In the genomic region with DNA sequence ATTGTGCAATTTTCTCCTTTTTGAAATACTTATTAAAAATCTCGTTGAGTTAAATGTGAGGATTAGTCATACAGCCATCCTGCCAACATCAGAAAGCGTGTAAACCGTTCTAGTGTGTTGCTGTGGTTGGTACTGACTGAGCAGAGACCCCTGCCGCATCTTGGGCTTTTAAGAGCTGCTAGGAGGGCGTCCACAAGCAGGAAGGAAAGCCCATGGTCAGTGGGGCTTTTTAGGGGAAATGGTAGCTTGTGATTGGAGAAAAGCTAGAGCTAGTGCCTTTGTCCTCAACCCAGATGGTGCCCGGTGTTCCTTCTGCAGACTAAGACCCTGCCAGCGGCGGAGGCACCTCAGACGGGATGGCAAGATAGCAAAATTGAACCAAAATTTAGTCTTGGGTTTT, we compare ENCODE assay signal across 2 cellular contexts.
TF ChIP-seq lines count a peak whose summit lies in the region.

No MANE protein-coding gene starts in this region.

TF ChIP-seq in GM12878, 131 proteins besides CTCF, POLR2A, EP300 and RAD21:
- TF ChIP-seq ETV6 (conservative IDR thresholded peaks at IDR 0.05 in 1 of 2, IDR thresholded peaks at IDR 0.05 in 1 of 2; ENCODE audit: borderline replicate concordance in 1 of 2, low read depth in 1 of 2) = no peak
- no peak for TF ChIP-seq ZBED1 (IDR thresholded peaks at IDR 0.05; ENCODE audit: borderline replicate concordance)
- TF ChIP-seq MTA3 (IDR thresholded peaks at IDR 0.05; ENCODE audit: borderline replicate concordance, low read length) = no peak
- no peak for TF ChIP-seq ZSCAN29 (IDR thresholded peaks at IDR 0.05)
- TF ChIP-seq SMARCA5 (IDR thresholded peaks at IDR 0.05) = no peak
- no peak for TF ChIP-seq ATF7 (IDR thresholded peaks at IDR 0.05; ENCODE audit: low read depth)
- TF ChIP-seq, protein P1, sequence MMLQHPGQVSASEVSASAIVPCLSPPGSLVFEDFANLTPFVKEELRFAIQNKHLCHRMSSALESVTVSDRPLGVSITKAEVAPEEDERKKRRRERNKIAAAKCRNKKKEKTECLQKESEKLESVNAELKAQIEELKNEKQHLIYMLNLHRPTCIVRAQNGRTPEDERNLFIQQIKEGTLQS (IDR thresholded peaks at IDR 0.05; ENCODE audit: borderline replicate concordance, extremely low read depth, low read depth, low read length) = no peak
- no peak for TF ChIP-seq BACH1 (IDR thresholded peaks at IDR 0.05; ENCODE audit: borderline replicate concordance)
- no peak for TF ChIP-seq FOXM1 (IDR thresholded peaks at IDR 0.05; ENCODE audit: low read depth, low read length)
- TF ChIP-seq, protein P2, sequence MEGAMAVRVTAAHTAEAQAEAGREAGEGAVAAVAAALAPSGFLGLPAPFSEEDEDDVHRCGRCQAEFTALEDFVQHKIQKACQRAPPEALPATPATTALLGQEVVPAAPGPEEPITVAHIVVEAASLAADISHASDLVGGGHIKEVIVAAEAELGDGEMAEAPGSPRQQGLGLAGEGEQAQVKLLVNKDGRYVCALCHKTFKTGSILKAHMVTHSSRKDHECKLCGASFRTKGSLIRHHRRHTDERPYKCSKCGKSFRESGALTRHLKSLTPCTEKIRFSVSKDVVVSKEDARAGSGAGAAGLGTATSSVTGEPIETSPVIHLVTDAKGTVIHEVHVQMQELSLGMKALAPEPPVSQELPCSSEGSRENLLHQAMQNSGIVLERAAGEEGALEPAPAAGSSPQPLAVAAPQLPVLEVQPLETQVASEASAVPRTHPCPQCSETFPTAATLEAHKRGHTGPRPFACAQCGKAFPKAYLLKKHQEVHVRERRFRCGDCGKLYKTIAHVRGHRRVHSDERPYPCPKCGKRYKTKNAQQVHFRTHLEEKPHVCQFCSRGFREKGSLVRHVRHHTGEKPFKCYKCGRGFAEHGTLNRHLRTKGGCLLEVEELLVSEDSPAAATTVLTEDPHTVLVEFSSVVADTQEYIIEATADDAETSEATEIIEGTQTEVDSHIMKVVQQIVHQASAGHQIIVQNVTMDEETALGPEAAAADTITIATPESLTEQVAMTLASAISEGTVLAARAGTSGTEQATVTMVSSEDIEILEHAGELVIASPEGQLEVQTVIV (IDR thresholded peaks at IDR 0.05; ENCODE audit: borderline replicate concordance, partially characterized antibody) = no peak
- no peak for TF ChIP-seq KAT2A (conservative IDR thresholded peaks at IDR 0.05; ENCODE audit: control insufficient read depth, low read depth, low read length)

TF ChIP-seq in HepG2, 621 proteins besides CTCF, POLR2A, EP300 and RAD21:
- TF ChIP-seq, protein P3, sequence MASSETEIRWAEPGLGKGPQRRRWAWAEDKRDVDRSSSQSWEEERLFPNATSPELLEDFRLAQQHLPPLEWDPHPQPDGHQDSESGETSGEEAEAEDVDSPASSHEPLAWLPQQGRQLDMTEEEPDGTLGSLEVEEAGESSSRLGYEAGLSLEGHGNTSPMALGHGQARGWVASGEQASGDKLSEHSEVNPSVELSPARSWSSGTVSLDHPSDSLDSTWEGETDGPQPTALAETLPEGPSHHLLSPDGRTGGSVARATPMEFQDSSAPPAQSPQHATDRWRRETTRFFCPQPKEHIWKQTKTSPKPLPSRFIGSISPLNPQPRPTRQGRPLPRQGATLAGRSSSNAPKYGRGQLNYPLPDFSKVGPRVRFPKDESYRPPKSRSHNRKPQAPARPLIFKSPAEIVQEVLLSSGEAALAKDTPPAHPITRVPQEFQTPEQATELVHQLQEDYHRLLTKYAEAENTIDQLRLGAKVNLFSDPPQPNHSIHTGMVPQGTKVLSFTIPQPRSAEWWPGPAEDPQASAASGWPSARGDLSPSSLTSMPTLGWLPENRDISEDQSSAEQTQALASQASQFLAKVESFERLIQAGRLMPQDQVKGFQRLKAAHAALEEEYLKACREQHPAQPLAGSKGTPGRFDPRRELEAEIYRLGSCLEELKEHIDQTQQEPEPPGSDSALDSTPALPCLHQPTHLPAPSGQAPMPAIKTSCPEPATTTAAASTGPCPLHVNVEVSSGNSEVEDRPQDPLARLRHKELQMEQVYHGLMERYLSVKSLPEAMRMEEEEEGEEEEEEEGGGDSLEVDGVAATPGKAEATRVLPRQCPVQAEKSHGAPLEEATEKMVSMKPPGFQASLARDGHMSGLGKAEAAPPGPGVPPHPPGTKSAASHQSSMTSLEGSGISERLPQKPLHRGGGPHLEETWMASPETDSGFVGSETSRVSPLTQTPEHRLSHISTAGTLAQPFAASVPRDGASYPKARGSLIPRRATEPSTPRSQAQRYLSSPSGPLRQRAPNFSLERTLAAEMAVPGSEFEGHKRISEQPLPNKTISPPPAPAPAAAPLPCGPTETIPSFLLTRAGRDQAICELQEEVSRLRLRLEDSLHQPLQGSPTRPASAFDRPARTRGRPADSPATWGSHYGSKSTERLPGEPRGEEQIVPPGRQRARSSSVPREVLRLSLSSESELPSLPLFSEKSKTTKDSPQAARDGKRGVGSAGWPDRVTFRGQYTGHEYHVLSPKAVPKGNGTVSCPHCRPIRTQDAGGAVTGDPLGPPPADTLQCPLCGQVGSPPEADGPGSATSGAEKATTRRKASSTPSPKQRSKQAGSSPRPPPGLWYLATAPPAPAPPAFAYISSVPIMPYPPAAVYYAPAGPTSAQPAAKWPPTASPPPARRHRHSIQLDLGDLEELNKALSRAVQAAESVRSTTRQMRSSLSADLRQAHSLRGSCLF (CRISPR knock-in tag; IDR thresholded peaks at IDR 0.05; ENCODE audit: borderline replicate concordance) = no peak
- TF ChIP-seq NFKB2 (CRISPR knock-in tag; IDR thresholded peaks at IDR 0.05; ENCODE audit: borderline replicate concordance) (no peak), ZSCAN25 (CRISPR knock-in tag; IDR thresholded peaks at IDR 0.05) (no peak), ZNF772 (CRISPR knock-in tag; IDR thresholded peaks at IDR 0.05) (no peak), ZNF20 (CRISPR knock-in tag; IDR thresholded peaks at IDR 0.05) (no peak), MYC (CRISPR knock-in tag; IDR thresholded peaks at IDR 0.05; ENCODE audit: borderline replicate concordance) (no peak), TAF15 (IDR thresholded peaks at IDR 0.05; ENCODE audit: low read depth, low read length, poor library complexity, severe bottlenecking) (no peak), ZNF644 (CRISPR knock-in tag; IDR thresholded peaks at IDR 0.05; ENCODE audit: low read depth) (no peak), TEAD2 (CRISPR knock-in tag; IDR thresholded peaks at IDR 0.05) (no peak), ZNF354B (CRISPR knock-in tag; IDR thresholded peaks at IDR 0.05) (no peak), SP5 (CRISPR knock-in tag; IDR thresholded peaks at IDR 0.05; ENCODE audit: borderline replicate concordance, low read depth) (no peak), TAF1 (CRISPR knock-in tag; IDR thresholded peaks at IDR 0.05) (no peak), ZNF570 (CRISPR knock-in tag; IDR thresholded peaks at IDR 0.05; ENCODE audit: borderline replicate concordance) (no peak), SPEN (CRISPR knock-in tag; IDR thresholded peaks at IDR 0.05; ENCODE audit: low read depth) (no peak), PHF8 (CRISPR knock-in tag; IDR thresholded peaks at IDR 0.05) (no peak)
- TF ChIP-seq, protein P4, sequence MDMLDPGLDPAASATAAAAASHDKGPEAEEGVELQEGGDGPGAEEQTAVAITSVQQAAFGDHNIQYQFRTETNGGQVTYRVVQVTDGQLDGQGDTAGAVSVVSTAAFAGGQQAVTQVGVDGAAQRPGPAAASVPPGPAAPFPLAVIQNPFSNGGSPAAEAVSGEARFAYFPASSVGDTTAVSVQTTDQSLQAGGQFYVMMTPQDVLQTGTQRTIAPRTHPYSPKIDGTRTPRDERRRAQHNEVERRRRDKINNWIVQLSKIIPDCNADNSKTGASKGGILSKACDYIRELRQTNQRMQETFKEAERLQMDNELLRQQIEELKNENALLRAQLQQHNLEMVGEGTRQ (IDR thresholded peaks at IDR 0.05; ENCODE audit: low read depth, low read length) = no peak
- TF ChIP-seq, protein P4 (CRISPR knock-in tag; IDR thresholded peaks at IDR 0.05; ENCODE audit: borderline replicate concordance) = no peak
